ENCODE assay signal across 8 cellular contexts in the genomic region with DNA sequence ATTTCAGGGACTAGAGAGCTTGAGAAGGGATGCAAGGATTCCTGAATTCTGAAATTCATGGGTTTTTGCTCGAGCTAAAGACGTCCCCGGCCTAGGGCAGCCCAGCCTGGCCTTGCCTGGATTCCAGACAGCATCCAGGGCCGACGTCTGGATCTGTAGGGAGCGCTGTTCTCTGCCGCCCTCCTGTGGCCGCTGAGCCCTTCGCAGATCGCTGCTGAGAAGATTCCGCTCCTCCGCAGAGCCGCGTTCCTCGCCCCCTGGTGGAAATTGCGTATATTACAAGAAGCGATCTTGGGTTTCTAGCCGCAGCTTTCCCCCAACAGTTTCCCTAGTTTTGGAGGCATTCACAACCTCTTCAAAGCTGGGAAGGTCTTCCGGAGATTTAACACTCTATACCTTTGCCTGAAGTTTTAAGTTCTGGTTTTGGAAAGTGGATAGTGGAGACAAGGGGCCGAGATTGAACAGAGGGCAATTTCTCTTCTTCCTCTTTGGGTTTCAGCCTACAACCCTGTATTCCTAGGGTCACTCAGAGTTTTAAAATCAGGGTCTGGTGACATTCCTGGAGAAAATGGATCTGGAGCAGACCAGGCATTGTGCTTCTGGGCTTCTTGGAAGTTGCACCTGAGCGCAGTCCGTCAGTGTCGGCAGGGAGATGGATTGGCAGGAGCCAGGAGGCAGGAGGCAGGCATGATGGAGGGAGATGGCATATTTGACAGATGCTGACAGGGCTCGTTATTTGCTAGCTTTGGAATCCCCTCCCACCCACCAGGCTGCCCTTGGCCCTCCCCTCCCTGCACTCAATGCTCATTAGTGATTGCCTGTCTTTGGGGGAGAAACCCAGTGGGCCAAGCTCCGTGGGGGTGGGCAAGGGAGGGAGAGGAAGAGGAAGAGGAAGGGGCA. TPM values are rescaled to one million over a fixed set of nuclear protein-coding genes. Genes with fewer than 3 reads are reported as not detected.
A peak's percentile ranks its signal among the peaks of the same experiment; 100 is the strongest.
DNase-seq lines count a peak whose midpoint lies in the region; ATAC-seq, FAIRE-seq and TF ChIP-seq lines count a peak whose summit lies in the region.

No MANE protein-coding gene starts in this region.

- DNase-seq in GM12892 (ENCODE audit: insufficient read length) (peak; percentile 70), MM.1S (peak; percentile 87), RWPE2 (ENCODE audit: low spot score) (peak; percentile 88), fibroblast of mammary gland (ENCODE audit: low read depth) (peak; percentile 86), neural progenitor cell (ENCODE audit: low spot score) (peak; percentile 96)
- DNase-seq in activated T-helper 2 cell treated with anti-CD3 and anti-CD28 coated beads, Interferon-gamma antibody, Interleukin-2, Interleukin-4, amounts not matched to agents 10 μg/mL and 5 μg/mL and 100 μg/mL, durations not matched to agents 14 hours and 24 hours and 36 hours (ENCODE audit: low spot score), result peak; percentile 80
- peak; percentile 89 for DNase-seq in stimulated activated naive CD8-positive, alpha-beta T cell treated with anti-CD3 and anti-CD28 coated beads, Interleukin-15, Interleukin-2, amounts not matched to agents 100 U/mL and 50 U/mL, for 24 hours

- no peak overlapping the region for H3K27ac ChIP-seq in MM.1S (ENCODE audit: low read length)
- no peak overlapping the region for H3K27ac ChIP-seq in RWPE2 (ENCODE audit: poor library complexity, severe bottlenecking)
- no peak overlapping the region for H3K27ac ChIP-seq in neural progenitor cell

- no peaks in the 10 kb centered on the region for H3K9me3 Mint-ChIP-seq in activated T-helper 2 cell treated with anti-CD3 and anti-CD28 coated beads, Interferon-gamma antibody, Interleukin-2, Interleukin-4, amounts not matched to agents 10 μg/mL and 5 μg/mL and 100 μg/mL, durations not matched to agents 14 hours and 24 hours and 36 hours
- H3K9me3 Mint-ChIP-seq in neural progenitor cell, result no peaks in the 10 kb centered on the region

- FAIRE-seq in GM12892 (lab: Jason Lieb, UNC), result peak; percentile 88

- H2AFZ ChIP-seq in MM.1S (ENCODE audit: low read length) (no peak overlapping the region), neural progenitor cell (replicated peaks) (no peak overlapping the region)

- H3K36me3 Mint-ChIP-seq in activated T-helper 2 cell treated with anti-CD3 and anti-CD28 coated beads, Interferon-gamma antibody, Interleukin-2, Interleukin-4, amounts not matched to agents 10 μg/mL and 5 μg/mL and 100 μg/mL, durations not matched to agents 14 hours and 24 hours and 36 hours (ENCODE audit: low read depth), result no peaks in the 10 kb centered on the region
- H3K36me3 Mint-ChIP-seq in neural progenitor cell, result no peaks in the 10 kb centered on the region

- H3K4me1 ChIP-seq in MM.1S (ENCODE audit: low read length), result no peaks in the 10 kb centered on the region
- no peaks in the 10 kb centered on the region for H3K4me1 ChIP-seq in RWPE2 (ENCODE audit: insufficient read depth, poor library complexity, severe bottlenecking)
- H3K4me1 ChIP-seq in neural progenitor cell, result peaks cover 60% of the 10 kb centered on the region

- H4K20me1 ChIP-seq in MM.1S (ENCODE audit: insufficient read depth, low read length) (no peaks in the 10 kb centered on the region), neural progenitor cell (ENCODE audit: low read depth) (no peaks in the 10 kb centered on the region)

- no peak overlapping the region for H3K27ac Mint-ChIP-seq in activated T-helper 2 cell treated with anti-CD3 and anti-CD28 coated beads, Interferon-gamma antibody, Interleukin-2, Interleukin-4, amounts not matched to agents 10 μg/mL and 5 μg/mL and 100 μg/mL, durations not matched to agents 14 hours and 24 hours and 36 hours
- peak overlapping the region; percentile 86 for H3K27ac Mint-ChIP-seq in neural progenitor cell

- H3K9ac ChIP-seq in MM.1S (ENCODE audit: low read length), result no peak overlapping the region
- no peak overlapping the region for H3K9ac ChIP-seq in neural progenitor cell

- no peaks in the 10 kb centered on the region for H3K9me3 ChIP-seq in MM.1S (replicated peaks; ENCODE audit: insufficient read depth, low read length)
- no peaks in the 10 kb centered on the region for H3K9me3 ChIP-seq in RWPE2 (ENCODE audit: severe bottlenecking)
- no peaks in the 10 kb centered on the region for H3K9me3 ChIP-seq in neural progenitor cell (ENCODE audit: low read depth)

- no peaks in the 10 kb centered on the region for H3K9me2 ChIP-seq in MM.1S (replicated peaks; ENCODE audit: insufficient read depth, low read length)

- peaks cover 36% of the 10 kb centered on the region for H3K27me3 Mint-ChIP-seq in activated T-helper 2 cell treated with anti-CD3 and anti-CD28 coated beads, Interferon-gamma antibody, Interleukin-2, Interleukin-4, amounts not matched to agents 10 μg/mL and 5 μg/mL and 100 μg/mL, durations not matched to agents 14 hours and 24 hours and 36 hours (ENCODE audit: low read depth)
- peaks cover 21% of the 10 kb centered on the region for H3K27me3 Mint-ChIP-seq in neural progenitor cell (ENCODE audit: insufficient read depth, low read depth)

- H3K4me2 ChIP-seq in MM.1S (ENCODE audit: low read depth, low read length) (peak overlapping the region; percentile 21; the same call in 1 of the 2 replicates), neural progenitor cell (peak overlapping the region; percentile 75)

- H3F3A ChIP-seq in MM.1S (ENCODE audit: insufficient read depth, low read length), result no peaks in the 10 kb centered on the region
- peaks cover 15% of the 10 kb centered on the region for H3F3A ChIP-seq in neural progenitor cell (ENCODE audit: low read depth)

- H3K36me3 ChIP-seq in MM.1S (replicated peaks; ENCODE audit: insufficient read depth, low read length) (no peaks in the 10 kb centered on the region), RWPE2 (ENCODE audit: low read depth) (no peaks in the 10 kb centered on the region), neural progenitor cell (no peaks in the 10 kb centered on the region)

- peak; percentile 100 for TF ChIP-seq CTCF in MM.1S (IDR thresholded peaks at IDR 0.05; ENCODE audit: low read length)
- peak; percentile 99 for TF ChIP-seq CTCF in RWPE2 (IDR thresholded peaks at IDR 0.05; ENCODE audit: poor library complexity, severe bottlenecking)
- TF ChIP-seq CTCF in fibroblast of mammary gland (conservative IDR thresholded peaks at IDR 0.05; ENCODE audit: control insufficient read depth, insufficient read depth, low read depth, low read length), result peak; percentile 99
- peak; percentile 100 for TF ChIP-seq CTCF in neural progenitor cell (IDR thresholded peaks at IDR 0.05)

- H3K4me3 Mint-ChIP-seq in activated T-helper 2 cell treated with anti-CD3 and anti-CD28 coated beads, Interferon-gamma antibody, Interleukin-2, Interleukin-4, amounts not matched to agents 10 μg/mL and 5 μg/mL and 100 μg/mL, durations not matched to agents 14 hours and 24 hours and 36 hours (ENCODE audit: low read depth), result no peak overlapping the region
- peak overlapping the region; percentile 57 for H3K4me3 Mint-ChIP-seq in neural progenitor cell

- peaks cover 16% of the 10 kb centered on the region for H3K4me1 Mint-ChIP-seq in activated T-helper 2 cell treated with anti-CD3 and anti-CD28 coated beads, Interferon-gamma antibody, Interleukin-2, Interleukin-4, amounts not matched to agents 10 μg/mL and 5 μg/mL and 100 μg/mL, durations not matched to agents 14 hours and 24 hours and 36 hours (ENCODE audit: low read depth)
- H3K4me1 Mint-ChIP-seq in neural progenitor cell, result peaks cover 27% of the 10 kb centered on the region

- H3K79me2 ChIP-seq in MM.1S (ENCODE audit: low read length) (no peaks in the 10 kb centered on the region), neural progenitor cell (ENCODE audit: low read depth) (no peaks in the 10 kb centered on the region)

- TF ChIP-seq POLR2A in GM12892 (IDR thresholded peaks at IDR 0.05; ENCODE audit: low read depth, low read length), result no peak

- H3K4me3 ChIP-seq in MM.1S (ENCODE audit: low read length) (no peak overlapping the region), RWPE2 (ENCODE audit: severe bottlenecking) (no peak overlapping the region), fibroblast of mammary gland (ENCODE audit: control insufficient read depth, low read depth, low read length) (no peak overlapping the region), neural progenitor cell (no peak overlapping the region)

- intact Hi-C loops in activated T-helper 2 cell treated with anti-CD3 and anti-CD28 coated beads, Interferon-gamma antibody, Interleukin-2, Interleukin-4, amounts not matched to agents 10 μg/mL and 5 μg/mL and 100 μg/mL, durations not matched to agents 14 hours and 24 hours and 36 hours (cut with micrococcal nuclease), result loop anchor here (1.0 to 10.0 kb wide), 3 partner anchors 46 to 438 kb away; a partner anchor contains a TSS

- ATAC-seq in RWPE2 (ENCODE audit: low read depth) (peak; percentile 93), GM21619 (IDR thresholded peaks at IDR 0.05; ENCODE audit: unreplicated experiment) (no peak)
- ATAC-seq in stimulated activated naive CD8-positive, alpha-beta T cell treated with anti-CD3 and anti-CD28 coated beads, Interleukin-15, Interleukin-2, amounts not matched to agents 100 U/mL and 50 U/mL, for 24 hours, result peak; percentile 74

- H3K27me3 ChIP-seq in MM.1S (replicated peaks; ENCODE audit: insufficient read depth, low read length) (peaks cover 75% of the 10 kb centered on the region), RWPE2 (ENCODE audit: insufficient read depth, poor library complexity, severe bottlenecking) (peaks cover 40% of the 10 kb centered on the region), neural progenitor cell (peaks cover 94% of the 10 kb centered on the region)

RNA-seq across cellular contexts. Expression of a gene that starts 4.9 kb away (rescaled TPM):
- polyA plus RNA-seq in GM12892 (2012; ENCODE audit: missing spikeins), result not detected
- not detected in 2 replicates for total RNA-seq in activated T-helper 2 cell treated with anti-CD3 and anti-CD28 coated beads, Interferon-gamma antibody, Interleukin-2, Interleukin-4, amounts not matched to agents 10 μg/mL and 5 μg/mL and 100 μg/mL, durations not matched to agents 14 hours and 24 hours and 36 hours
- total RNA-seq in neural progenitor cell (ENCODE audit: low replicate concordance), result not detected in 2 replicates

RNA-seq across cellular contexts. Expression of a gene that starts 19.6 kb away (rescaled TPM):
- polyA plus RNA-seq in GM12892 (2012; ENCODE audit: missing spikeins), result 24.5 TPM
- total RNA-seq in activated T-helper 2 cell treated with anti-CD3 and anti-CD28 coated beads, Interferon-gamma antibody, Interleukin-2, Interleukin-4, amounts not matched to agents 10 μg/mL and 5 μg/mL and 100 μg/mL, durations not matched to agents 14 hours and 24 hours and 36 hours, result 19.8 and 22.4 TPM in 2 replicates
- total RNA-seq in neural progenitor cell (ENCODE audit: low replicate concordance), result 25.3 and 46.0 TPM in 2 replicates
